Comparison of ENCODE assay signal across 1 cellular context in genomic region chr7:32658034-32658944, GRCh38.
A peak's percentile ranks its signal among the peaks of the same experiment; 100 is the strongest.
TF ChIP-seq lines count a peak whose summit lies in the region.

No MANE protein-coding gene starts in this region.

TF ChIP-seq in K562, 482 proteins besides CTCF, POLR2A, EP300 and RAD21 (continued from another document and continues in another):
- TF ChIP-seq THAP12 (CRISPR knock-in tag; IDR thresholded peaks at IDR 0.05) (no peak), EP400 (IDR thresholded peaks at IDR 0.05) (peak; percentile 58), POLR2AphosphoS5 (IDR thresholded peaks at IDR 0.05; ENCODE audit: control insufficient read depth, insufficient read depth, low read depth, low read length) (no peak), HMG20A (CRISPR knock-in tag; conservative IDR thresholded peaks at IDR 0.05) (no peak), SREBF1 (IDR thresholded peaks at IDR 0.05; ENCODE audit: borderline replicate concordance, low read depth, low read length) (no peak), CREB1 (IDR thresholded peaks at IDR 0.05) (peak; percentile 47), CREB1 (CRISPR knock-in tag; IDR thresholded peaks at IDR 0.05) (no peak), NCOA4 (IDR thresholded peaks at IDR 0.05; ENCODE audit: partially characterized antibody) (no peak), ARNT (IDR thresholded peaks at IDR 0.05) (no peak), ZNF551 (CRISPR knock-in tag; IDR thresholded peaks at IDR 0.05) (no peak), RCOR1 (IDR thresholded peaks at IDR 0.05; ENCODE audit: borderline replicate concordance in 1 of 2, low read depth in 2 of 2, low read length in 2 of 2) (peak in 1 of 2 experiments; percentile 28; a peak in 1 of 4 replicates), ERF (CRISPR knock-in tag; IDR thresholded peaks at IDR 0.05) (no peak), NCOA6 (IDR thresholded peaks at IDR 0.05) (no peak), JUN (IDR thresholded peaks at IDR 0.05; ENCODE audit: borderline replicate concordance, low read depth, low read length) (no peak), JUN (CRISPR knock-in tag; IDR thresholded peaks at IDR 0.05; ENCODE audit: borderline replicate concordance) (no peak), ZNF3 (CRISPR knock-in tag; IDR thresholded peaks at IDR 0.05) (no peak), ARID1B (IDR thresholded peaks at IDR 0.05) (no peak), NFATC3 (IDR thresholded peaks at IDR 0.05) (no peak), TCF3 (CRISPR knock-in tag; IDR thresholded peaks at IDR 0.05) (no peak), NFRKB (IDR thresholded peaks at IDR 0.05; ENCODE audit: low read depth) (0 out of 2 replicates have a peak, but pooled peaks have one; percentile 43), NEUROD1 (IDR thresholded peaks at IDR 0.05; ENCODE audit: borderline replicate concordance, low read depth, low read length, partially characterized antibody) (no peak), CAMTA2 (CRISPR knock-in tag; conservative IDR thresholded peaks at IDR 0.05) (no peak), ZFP1 (CRISPR knock-in tag; IDR thresholded peaks at IDR 0.05) (no peak), FOSL1 (tag; conservative IDR thresholded peaks at IDR 0.05) (peak; percentile 65; the same call in 1 of the 2 replicates), HNRNPK (IDR thresholded peaks at IDR 0.05; ENCODE audit: low read depth, low read length, poor library complexity, severe bottlenecking) (no peak), ZNF280A (IDR thresholded peaks at IDR 0.05; ENCODE audit: low read depth, partially characterized antibody) (no peak), ZNF143 (CRISPR knock-in tag; IDR thresholded peaks at IDR 0.05) (no peak), HNRNPH1 (optimal IDR thresholded peaks at IDR 0.05; ENCODE audit: low read depth, low read length) (no peak), MYC (IDR thresholded peaks at IDR 0.05; ENCODE audit: low read depth, low read length) (peak; percentile 76), MYC (CRISPR knock-in tag; IDR thresholded peaks at IDR 0.05; ENCODE audit: borderline replicate concordance, low read depth) (no peak), ZBTB33 (CRISPR knock-in tag; IDR thresholded peaks at IDR 0.05) (peak; percentile 59; the same call in 1 of the 2 replicates), THRAP3 (IDR thresholded peaks at IDR 0.05; ENCODE audit: borderline replicate concordance) (no peak), SRSF1 (IDR thresholded peaks at IDR 0.05; ENCODE audit: low read depth, low read length) (no peak), JUND (IDR thresholded peaks at IDR 0.05; ENCODE audit: borderline replicate concordance, low read depth, low read length) (peak; percentile 56; the same call in 1 of the 2 replicates), JUND (tag; IDR thresholded peaks at IDR 0.05; ENCODE audit: borderline replicate concordance, low read depth, low read length) (no peak), SMAD4 (CRISPR knock-in tag; conservative IDR thresholded peaks at IDR 0.05) (0 out of 2 replicates have a peak, but pooled peaks have one; percentile 19), CTBP1 (IDR thresholded peaks at IDR 0.05; ENCODE audit: borderline replicate concordance) (no peak), SAFB (IDR thresholded peaks at IDR 0.05; ENCODE audit: borderline replicate concordance, low read depth, low read length) (no peak), ETS2 (tag; IDR thresholded peaks at IDR 0.05; ENCODE audit: borderline replicate concordance, poor library complexity, severe bottlenecking) (no peak), HOMEZ (CRISPR knock-in tag; IDR thresholded peaks at IDR 0.05) (no peak), PTTG1 (tag; IDR thresholded peaks at IDR 0.05; ENCODE audit: low read depth) (no peak), THRB (CRISPR knock-in tag; conservative IDR thresholded peaks at IDR 0.05) (no peak), KLF6 (CRISPR knock-in tag; IDR thresholded peaks at IDR 0.05; ENCODE audit: borderline replicate concordance) (no peak), SRSF3 (IDR thresholded peaks at IDR 0.05; ENCODE audit: insufficient read depth, low read length) (no peak), MLX (CRISPR knock-in tag; conservative IDR thresholded peaks at IDR 0.05) (no peak), MTA3 (IDR thresholded peaks at IDR 0.05; ENCODE audit: borderline replicate concordance) (no peak), ZNF561 (CRISPR knock-in tag; conservative IDR thresholded peaks at IDR 0.05) (no peak), CREBBP (IDR thresholded peaks at IDR 0.05; ENCODE audit: low read depth, low read length) (no peak), SIRT6 (IDR thresholded peaks at IDR 0.05; ENCODE audit: low read depth, low read length) (no peak), SRSF7 (optimal IDR thresholded peaks at IDR 0.05; ENCODE audit: low read depth, low read length) (no peak), NR2C2 (CRISPR knock-in tag; IDR thresholded peaks at IDR 0.05) (no peak), NR2C2 (tag; IDR thresholded peaks at IDR 0.05) (peak; percentile 93), RNF219 (CRISPR knock-in tag; IDR thresholded peaks at IDR 0.05) (no peak), NR3C1 (CRISPR knock-in tag; IDR thresholded peaks at IDR 0.05) (no peak), ZNF395 (CRISPR knock-in tag; IDR thresholded peaks at IDR 0.05) (no peak), ZBTB8A (IDR thresholded peaks at IDR 0.05; ENCODE audit: partially characterized antibody) (no peak), POLR2H (tag; IDR thresholded peaks at IDR 0.05; ENCODE audit: low read depth) (peak; percentile 55; the same call in 1 of the 2 replicates), FOXA3 (CRISPR knock-in tag; conservative IDR thresholded peaks at IDR 0.05 in 1 of 2, IDR thresholded peaks at IDR 0.05 in 1 of 2) (peak in 1 of 2 experiments; percentile 62; a peak in 2 of 4 replicates), GABPB1 (CRISPR knock-in tag; IDR thresholded peaks at IDR 0.05) (peak; percentile 73), JUNB (CRISPR knock-in tag; conservative IDR thresholded peaks at IDR 0.05) (no peak), TEAD4 (IDR thresholded peaks at IDR 0.05; ENCODE audit: low read length) (peak; percentile 25; the same call in 1 of the 2 replicates), TEAD4 (CRISPR knock-in tag; IDR thresholded peaks at IDR 0.05; ENCODE audit: borderline replicate concordance) (no peak), BCOR (IDR thresholded peaks at IDR 0.05) (no peak), RB1 (IDR thresholded peaks at IDR 0.05; ENCODE audit: low read depth) (no peak), MAX (CRISPR knock-in tag; IDR thresholded peaks at IDR 0.05) (peak; percentile 35; the same call in 1 of the 2 replicates)
